23 cellular contexts compared by ENCODE assay signal in genomic region chr3:104947946-104948345, GRCh38.
"Had no signal": no experiment of that assay in that cellular context is flagged by ENCODE, and none has a peak within 500 bp of the region (broad histone marks: within the 10 kb centered on the region; RNA-seq: fewer than 3 reads in every experiment).

No MANE protein-coding gene starts in this region.

- ATAC-seq: left lobe of liver had no signal

- H3K9me3 ChIP-seq: esophagus muscularis mucosa, vagina had no signal

- H3K27me3 Mint-ChIP-seq: activated B cell treated with CpG ODN at 0.5 μM for 24 hours; activated CD4-positive, alpha-beta memory T cell treated with anti-CD3 and anti-CD28 coated beads, Interleukin-2, amount 10 ng/mL, durations not matched to agents 7 days and 5 days; dendritic cell treated with granulocyte-macrophage colony-stimulating factor and Interleukin-4, amounts not matched to agents 40 ng/mL and 50 ng/mL, for 4 days had no signal

- H3K27ac ChIP-seq: esophagus muscularis mucosa, tibial nerve, vagina had no signal

- H3K4me3 Mint-ChIP-seq: activated B cell treated with CpG ODN at 0.5 μM for 24 hours; activated CD4-positive, alpha-beta memory T cell treated with anti-CD3 and anti-CD28 coated beads, Interleukin-2, amount 10 ng/mL, durations not matched to agents 7 days and 5 days; dendritic cell treated with granulocyte-macrophage colony-stimulating factor and Interleukin-4, amounts not matched to agents 40 ng/mL and 50 ng/mL, for 4 days had no signal

- DNase-seq: activated B cell treated with CpG ODN at 0.5 μM for 24 hours; activated CD4-positive, alpha-beta memory T cell treated with anti-CD3 and anti-CD28 coated beads, Interleukin-2, amount 10 ng/mL, durations not matched to agents 7 days and 5 days; activated CD4-positive, alpha-beta T cell treated with anti-CD3 and anti-CD28 coated beads for 48 hours; activated naive CD4-positive, alpha-beta T cell treated with Interleukin-2 at 50 U/mL for 16 hours; activated T-cell treated with anti-CD3 and anti-CD28 coated beads, Interleukin-2, amount 50 U/mL, for 1 hour; aorta; cerebellar nuclear complex; effector CD8-positive, alpha-beta T cell; foreskin melanocyte; hypothalamus; kidney; occipital lobe; stimulated activated CD4-positive, alpha-beta T cell treated with anti-CD3 and anti-CD28 coated beads, Interleukin-2, amount 100 ng/mL, for 24 hours; stimulated activated naive CD4-positive, alpha-beta T cell treated with Interleukin-2 at 50 U/mL for 16 hours; substantia nigra; T-helper 1 cell; T-helper 9 cell had no signal

- H3K4me1 Mint-ChIP-seq: activated B cell treated with CpG ODN at 0.5 μM for 24 hours; activated CD4-positive, alpha-beta memory T cell treated with anti-CD3 and anti-CD28 coated beads, Interleukin-2, amount 10 ng/mL, durations not matched to agents 7 days and 5 days had no signal

- H3K27ac Mint-ChIP-seq: activated B cell treated with CpG ODN at 0.5 μM for 24 hours; activated CD4-positive, alpha-beta memory T cell treated with anti-CD3 and anti-CD28 coated beads, Interleukin-2, amount 10 ng/mL, durations not matched to agents 7 days and 5 days; activated T-helper 2 cell treated with anti-CD3 and anti-CD28 coated beads, Interferon-gamma antibody, Interleukin-2, Interleukin-4, amounts not matched to agents 10 μg/mL and 5 μg/mL and 100 μg/mL, durations not matched to agents 14 hours and 24 hours and 36 hours; dendritic cell treated with granulocyte-macrophage colony-stimulating factor and Interleukin-4, amounts not matched to agents 40 ng/mL and 50 ng/mL, for 4 days had no signal

- H3K9me3 Mint-ChIP-seq: activated CD4-positive, alpha-beta memory T cell treated with anti-CD3 and anti-CD28 coated beads, Interleukin-2, amount 10 ng/mL, durations not matched to agents 7 days and 5 days; activated T-helper 2 cell treated with anti-CD3 and anti-CD28 coated beads, Interferon-gamma antibody, Interleukin-2, Interleukin-4, amounts not matched to agents 10 μg/mL and 5 μg/mL and 100 μg/mL, durations not matched to agents 14 hours and 24 hours and 36 hours had no signal

- H3K27me3 ChIP-seq: esophagus muscularis mucosa, tibial nerve, vagina had no signal
